Comparison of ENCODE assay signal across 1 cellular context in the genomic region with DNA sequence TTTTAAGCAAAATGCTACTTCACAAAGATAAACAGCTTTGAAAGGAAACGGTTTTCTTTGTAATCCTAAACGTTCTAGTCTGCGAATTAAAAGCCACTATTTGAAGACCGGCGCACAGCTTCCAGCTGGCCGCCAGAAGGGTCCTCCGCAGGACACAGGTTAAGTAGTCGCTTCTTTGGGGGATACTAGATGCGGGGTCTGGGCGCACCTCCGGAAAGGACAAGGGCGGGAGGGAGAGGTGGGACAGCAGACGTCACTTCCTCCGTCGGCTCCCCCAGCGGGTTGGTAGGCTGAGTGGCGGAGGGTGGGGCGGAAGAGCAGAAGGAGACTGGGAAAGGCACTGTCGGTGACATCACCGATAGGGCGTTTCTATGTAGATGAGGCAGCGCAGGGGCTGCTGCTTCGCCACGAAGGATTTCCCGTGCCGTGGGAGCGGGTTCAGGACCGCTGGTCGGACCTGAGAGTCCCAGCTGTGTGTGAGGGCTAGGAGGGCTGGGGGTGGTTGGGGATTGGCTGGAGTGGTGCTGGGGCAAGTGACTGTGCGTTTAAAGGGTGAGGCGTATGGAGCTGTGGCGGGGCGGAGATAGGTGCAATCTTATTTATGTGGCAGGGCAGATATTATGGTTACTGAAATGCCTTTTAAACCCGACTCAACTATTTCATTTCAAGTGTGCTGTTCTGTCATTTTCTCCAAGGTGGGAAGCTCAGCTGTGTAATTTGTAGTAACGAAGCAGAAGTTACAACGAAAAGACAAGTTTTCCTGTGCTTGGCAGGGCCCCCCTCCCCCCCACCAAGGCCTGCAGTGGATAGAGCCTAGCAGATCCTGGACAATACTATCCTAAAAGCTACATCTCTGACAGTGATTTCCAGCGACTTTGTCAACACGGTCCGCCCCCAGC.
TF ChIP-seq lines count a peak whose summit lies in the region.

No MANE protein-coding gene starts in this region.

TF ChIP-seq in K562, 482 proteins besides CTCF, POLR2A, EP300 and RAD21 (continued from another document and continues in another):
- TF ChIP-seq NR1H2 (CRISPR knock-in tag; IDR thresholded peaks at IDR 0.05): 0 out of 2 replicates have a peak, but pooled peaks have one; percentile 68
- peak; percentile 88; the same call in 1 of the 2 replicates for TF ChIP-seq FOXO4 (CRISPR knock-in tag; IDR thresholded peaks at IDR 0.05)
- TF ChIP-seq MEF2D (tag; conservative IDR thresholded peaks at IDR 0.05; ENCODE audit: low read depth): peak; percentile 61; the same call in 1 of the 2 replicates
- TF ChIP-seq, protein P1, sequence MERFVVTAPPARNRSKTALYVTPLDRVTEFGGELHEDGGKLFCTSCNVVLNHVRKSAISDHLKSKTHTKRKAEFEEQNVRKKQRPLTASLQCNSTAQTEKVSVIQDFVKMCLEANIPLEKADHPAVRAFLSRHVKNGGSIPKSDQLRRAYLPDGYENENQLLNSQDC (CRISPR knock-in tag; IDR thresholded peaks at IDR 0.05): peak; percentile 99
- TF ChIP-seq ZC3H8 (IDR thresholded peaks at IDR 0.05): peak; percentile 98
- peak; percentile 97 for TF ChIP-seq GABPB2 (CRISPR knock-in tag; conservative IDR thresholded peaks at IDR 0.05)
- TF ChIP-seq, protein P2, sequence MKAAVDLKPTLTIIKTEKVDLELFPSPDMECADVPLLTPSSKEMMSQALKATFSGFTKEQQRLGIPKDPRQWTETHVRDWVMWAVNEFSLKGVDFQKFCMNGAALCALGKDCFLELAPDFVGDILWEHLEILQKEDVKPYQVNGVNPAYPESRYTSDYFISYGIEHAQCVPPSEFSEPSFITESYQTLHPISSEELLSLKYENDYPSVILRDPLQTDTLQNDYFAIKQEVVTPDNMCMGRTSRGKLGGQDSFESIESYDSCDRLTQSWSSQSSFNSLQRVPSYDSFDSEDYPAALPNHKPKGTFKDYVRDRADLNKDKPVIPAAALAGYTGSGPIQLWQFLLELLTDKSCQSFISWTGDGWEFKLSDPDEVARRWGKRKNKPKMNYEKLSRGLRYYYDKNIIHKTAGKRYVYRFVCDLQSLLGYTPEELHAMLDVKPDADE (conservative IDR thresholded peaks at IDR 0.05; ENCODE audit: control insufficient read depth, low read depth, low read length): peak; percentile 69; the same call in 1 of the 2 replicates
- peak; percentile 78 for TF ChIP-seq DEAF1 (CRISPR knock-in tag; IDR thresholded peaks at IDR 0.05)
- TF ChIP-seq ZNF444 (CRISPR knock-in tag; IDR thresholded peaks at IDR 0.05): peak; percentile 91
- peak; percentile 89 for TF ChIP-seq ZNF436 (CRISPR knock-in tag; IDR thresholded peaks at IDR 0.05)
- TF ChIP-seq ZNF586 (CRISPR knock-in tag; conservative IDR thresholded peaks at IDR 0.05): peak; percentile 82; the same call in 1 of the 2 replicates
- 0 out of 2 replicates have a peak, but pooled peaks have one; percentile 26 for TF ChIP-seq ZNF589 (CRISPR knock-in tag; IDR thresholded peaks at IDR 0.05; ENCODE audit: low read depth)
- TF ChIP-seq, protein P3, sequence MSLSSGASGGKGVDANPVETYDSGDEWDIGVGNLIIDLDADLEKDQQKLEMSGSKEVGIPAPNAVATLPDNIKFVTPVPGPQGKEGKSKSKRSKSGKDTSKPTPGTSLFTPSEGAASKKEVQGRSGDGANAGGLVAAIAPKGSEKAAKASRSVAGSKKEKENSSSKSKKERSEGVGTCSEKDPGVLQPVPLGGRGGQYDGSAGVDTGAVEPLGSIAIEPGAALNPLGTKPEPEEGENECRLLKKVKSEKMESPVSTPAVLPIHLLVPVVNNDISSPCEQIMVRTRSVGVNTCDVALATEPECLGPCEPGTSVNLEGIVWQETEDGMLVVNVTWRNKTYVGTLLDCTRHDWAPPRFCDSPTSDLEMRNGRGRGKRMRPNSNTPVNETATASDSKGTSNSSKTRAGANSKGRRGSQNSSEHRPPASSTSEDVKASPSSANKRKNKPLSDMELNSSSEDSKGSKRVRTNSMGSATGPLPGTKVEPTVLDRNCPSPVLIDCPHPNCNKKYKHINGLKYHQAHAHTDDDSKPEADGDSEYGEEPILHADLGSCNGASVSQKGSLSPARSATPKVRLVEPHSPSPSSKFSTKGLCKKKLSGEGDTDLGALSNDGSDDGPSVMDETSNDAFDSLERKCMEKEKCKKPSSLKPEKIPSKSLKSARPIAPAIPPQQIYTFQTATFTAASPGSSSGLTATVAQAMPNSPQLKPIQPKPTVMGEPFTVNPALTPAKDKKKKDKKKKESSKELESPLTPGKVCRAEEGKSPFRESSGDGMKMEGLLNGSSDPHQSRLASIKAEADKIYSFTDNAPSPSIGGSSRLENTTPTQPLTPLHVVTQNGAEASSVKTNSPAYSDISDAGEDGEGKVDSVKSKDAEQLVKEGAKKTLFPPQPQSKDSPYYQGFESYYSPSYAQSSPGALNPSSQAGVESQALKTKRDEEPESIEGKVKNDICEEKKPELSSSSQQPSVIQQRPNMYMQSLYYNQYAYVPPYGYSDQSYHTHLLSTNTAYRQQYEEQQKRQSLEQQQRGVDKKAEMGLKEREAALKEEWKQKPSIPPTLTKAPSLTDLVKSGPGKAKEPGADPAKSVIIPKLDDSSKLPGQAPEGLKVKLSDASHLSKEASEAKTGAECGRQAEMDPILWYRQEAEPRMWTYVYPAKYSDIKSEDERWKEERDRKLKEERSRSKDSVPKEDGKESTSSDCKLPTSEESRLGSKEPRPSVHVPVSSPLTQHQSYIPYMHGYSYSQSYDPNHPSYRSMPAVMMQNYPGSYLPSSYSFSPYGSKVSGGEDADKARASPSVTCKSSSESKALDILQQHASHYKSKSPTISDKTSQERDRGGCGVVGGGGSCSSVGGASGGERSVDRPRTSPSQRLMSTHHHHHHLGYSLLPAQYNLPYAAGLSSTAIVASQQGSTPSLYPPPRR (CRISPR knock-in tag; IDR thresholded peaks at IDR 0.05; ENCODE audit: borderline replicate concordance): 0 out of 2 replicates have a peak, but pooled peaks have one; percentile 23
- peak; percentile 80 for TF ChIP-seq NUFIP1 (IDR thresholded peaks at IDR 0.05; ENCODE audit: partially characterized antibody)
- TF ChIP-seq ASH1L (IDR thresholded peaks at IDR 0.05; ENCODE audit: borderline replicate concordance, low read depth, partially characterized antibody): peak; percentile 66
- TF ChIP-seq, protein P4, sequence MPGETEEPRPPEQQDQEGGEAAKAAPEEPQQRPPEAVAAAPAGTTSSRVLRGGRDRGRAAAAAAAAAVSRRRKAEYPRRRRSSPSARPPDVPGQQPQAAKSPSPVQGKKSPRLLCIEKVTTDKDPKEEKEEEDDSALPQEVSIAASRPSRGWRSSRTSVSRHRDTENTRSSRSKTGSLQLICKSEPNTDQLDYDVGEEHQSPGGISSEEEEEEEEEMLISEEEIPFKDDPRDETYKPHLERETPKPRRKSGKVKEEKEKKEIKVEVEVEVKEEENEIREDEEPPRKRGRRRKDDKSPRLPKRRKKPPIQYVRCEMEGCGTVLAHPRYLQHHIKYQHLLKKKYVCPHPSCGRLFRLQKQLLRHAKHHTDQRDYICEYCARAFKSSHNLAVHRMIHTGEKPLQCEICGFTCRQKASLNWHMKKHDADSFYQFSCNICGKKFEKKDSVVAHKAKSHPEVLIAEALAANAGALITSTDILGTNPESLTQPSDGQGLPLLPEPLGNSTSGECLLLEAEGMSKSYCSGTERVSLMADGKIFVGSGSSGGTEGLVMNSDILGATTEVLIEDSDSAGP (CRISPR knock-in tag; IDR thresholded peaks at IDR 0.05): peak; percentile 83
- peak; percentile 94 for TF ChIP-seq PATZ1 (CRISPR knock-in tag; IDR thresholded peaks at IDR 0.05; ENCODE audit: borderline replicate concordance)
- TF ChIP-seq MAFG (tag; conservative IDR thresholded peaks at IDR 0.05): 0 out of 2 replicates have a peak, but pooled peaks have one; percentile 15
- TF ChIP-seq PHF8 (IDR thresholded peaks at IDR 0.05; ENCODE audit: borderline replicate concordance, low read length): peak; percentile 12; the same call in 1 of the 2 replicates
- peak; percentile 89; the same call in 1 of the 2 replicates for TF ChIP-seq ZFPM2 (CRISPR knock-in tag; IDR thresholded peaks at IDR 0.05)
- TF ChIP-seq, protein P5, sequence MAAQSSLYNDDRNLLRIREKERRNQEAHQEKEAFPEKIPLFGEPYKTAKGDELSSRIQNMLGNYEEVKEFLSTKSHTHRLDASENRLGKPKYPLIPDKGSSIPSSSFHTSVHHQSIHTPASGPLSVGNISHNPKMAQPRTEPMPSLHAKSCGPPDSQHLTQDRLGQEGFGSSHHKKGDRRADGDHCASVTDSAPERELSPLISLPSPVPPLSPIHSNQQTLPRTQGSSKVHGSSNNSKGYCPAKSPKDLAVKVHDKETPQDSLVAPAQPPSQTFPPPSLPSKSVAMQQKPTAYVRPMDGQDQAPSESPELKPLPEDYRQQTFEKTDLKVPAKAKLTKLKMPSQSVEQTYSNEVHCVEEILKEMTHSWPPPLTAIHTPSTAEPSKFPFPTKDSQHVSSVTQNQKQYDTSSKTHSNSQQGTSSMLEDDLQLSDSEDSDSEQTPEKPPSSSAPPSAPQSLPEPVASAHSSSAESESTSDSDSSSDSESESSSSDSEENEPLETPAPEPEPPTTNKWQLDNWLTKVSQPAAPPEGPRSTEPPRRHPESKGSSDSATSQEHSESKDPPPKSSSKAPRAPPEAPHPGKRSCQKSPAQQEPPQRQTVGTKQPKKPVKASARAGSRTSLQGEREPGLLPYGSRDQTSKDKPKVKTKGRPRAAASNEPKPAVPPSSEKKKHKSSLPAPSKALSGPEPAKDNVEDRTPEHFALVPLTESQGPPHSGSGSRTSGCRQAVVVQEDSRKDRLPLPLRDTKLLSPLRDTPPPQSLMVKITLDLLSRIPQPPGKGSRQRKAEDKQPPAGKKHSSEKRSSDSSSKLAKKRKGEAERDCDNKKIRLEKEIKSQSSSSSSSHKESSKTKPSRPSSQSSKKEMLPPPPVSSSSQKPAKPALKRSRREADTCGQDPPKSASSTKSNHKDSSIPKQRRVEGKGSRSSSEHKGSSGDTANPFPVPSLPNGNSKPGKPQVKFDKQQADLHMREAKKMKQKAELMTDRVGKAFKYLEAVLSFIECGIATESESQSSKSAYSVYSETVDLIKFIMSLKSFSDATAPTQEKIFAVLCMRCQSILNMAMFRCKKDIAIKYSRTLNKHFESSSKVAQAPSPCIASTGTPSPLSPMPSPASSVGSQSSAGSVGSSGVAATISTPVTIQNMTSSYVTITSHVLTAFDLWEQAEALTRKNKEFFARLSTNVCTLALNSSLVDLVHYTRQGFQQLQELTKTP (IDR thresholded peaks at IDR 0.05; ENCODE audit: low read depth in 1 of 2, partially characterized antibody in 2 of 2): peak; percentile 85 to 90
- peak; percentile 26; the same call in 1 of the 2 replicates for TF ChIP-seq CBFA2T3 (IDR thresholded peaks at IDR 0.05)
- peak; percentile 83 for TF ChIP-seq ZNF764 (CRISPR knock-in tag; IDR thresholded peaks at IDR 0.05; ENCODE audit: low read depth)
- TF ChIP-seq, protein P6, sequence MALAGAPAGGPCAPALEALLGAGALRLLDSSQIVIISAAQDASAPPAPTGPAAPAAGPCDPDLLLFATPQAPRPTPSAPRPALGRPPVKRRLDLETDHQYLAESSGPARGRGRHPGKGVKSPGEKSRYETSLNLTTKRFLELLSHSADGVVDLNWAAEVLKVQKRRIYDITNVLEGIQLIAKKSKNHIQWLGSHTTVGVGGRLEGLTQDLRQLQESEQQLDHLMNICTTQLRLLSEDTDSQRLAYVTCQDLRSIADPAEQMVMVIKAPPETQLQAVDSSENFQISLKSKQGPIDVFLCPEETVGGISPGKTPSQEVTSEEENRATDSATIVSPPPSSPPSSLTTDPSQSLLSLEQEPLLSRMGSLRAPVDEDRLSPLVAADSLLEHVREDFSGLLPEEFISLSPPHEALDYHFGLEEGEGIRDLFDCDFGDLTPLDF (CRISPR knock-in tag; IDR thresholded peaks at IDR 0.05): 0 out of 2 replicates have a peak, but pooled peaks have one; percentile 26
- TF ChIP-seq ZNF354B (CRISPR knock-in tag; IDR thresholded peaks at IDR 0.05): peak; percentile 74
- TF ChIP-seq, protein P7, sequence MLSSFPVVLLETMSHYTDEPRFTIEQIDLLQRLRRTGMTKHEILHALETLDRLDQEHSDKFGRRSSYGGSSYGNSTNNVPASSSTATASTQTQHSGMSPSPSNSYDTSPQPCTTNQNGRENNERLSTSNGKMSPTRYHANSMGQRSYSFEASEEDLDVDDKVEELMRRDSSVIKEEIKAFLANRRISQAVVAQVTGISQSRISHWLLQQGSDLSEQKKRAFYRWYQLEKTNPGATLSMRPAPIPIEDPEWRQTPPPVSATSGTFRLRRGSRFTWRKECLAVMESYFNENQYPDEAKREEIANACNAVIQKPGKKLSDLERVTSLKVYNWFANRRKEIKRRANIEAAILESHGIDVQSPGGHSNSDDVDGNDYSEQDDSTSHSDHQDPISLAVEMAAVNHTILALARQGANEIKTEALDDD (IDR thresholded peaks at IDR 0.05): peak; percentile 52; the same call in 1 of the 2 replicates
- peak; percentile 95 for TF ChIP-seq THAP7 (CRISPR knock-in tag; IDR thresholded peaks at IDR 0.05)
